In the genomic region with DNA sequence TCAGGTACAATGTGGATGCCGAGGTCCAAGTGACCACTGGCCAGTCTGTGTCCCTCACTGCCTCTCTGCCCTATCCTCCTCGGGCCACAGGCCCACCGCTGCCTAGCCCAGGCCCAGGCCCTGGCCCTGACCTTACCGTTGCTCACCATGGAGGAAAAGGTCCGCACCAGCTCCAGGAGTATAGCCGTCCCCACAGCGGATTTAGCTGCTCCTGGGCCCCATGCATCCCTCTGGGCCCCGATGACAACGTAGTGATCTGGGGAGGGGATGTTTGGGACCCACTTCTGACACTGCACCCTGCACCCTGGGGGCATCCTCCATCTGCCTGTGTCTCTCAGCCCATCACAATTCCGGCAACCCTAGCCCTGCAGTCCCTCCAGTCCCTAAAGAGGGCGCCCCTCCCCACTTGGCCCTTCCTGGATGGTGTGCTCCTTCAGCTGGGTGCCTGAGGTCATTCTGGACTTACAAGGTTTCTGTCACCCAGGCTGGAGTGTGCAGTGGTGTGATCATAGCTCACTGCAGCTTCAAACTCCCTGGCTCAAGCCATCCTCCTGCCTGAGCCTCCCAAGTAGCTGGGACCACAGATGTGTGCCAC, we compare ENCODE assay signal across 1 cellular context.
TF ChIP-seq lines count a peak whose summit lies in the region.

No MANE protein-coding gene starts in this region.

TF ChIP-seq in GM23338, 12 proteins besides CTCF, POLR2A, EP300 and RAD21 (continued from another document):
- TF ChIP-seq, protein P1, sequence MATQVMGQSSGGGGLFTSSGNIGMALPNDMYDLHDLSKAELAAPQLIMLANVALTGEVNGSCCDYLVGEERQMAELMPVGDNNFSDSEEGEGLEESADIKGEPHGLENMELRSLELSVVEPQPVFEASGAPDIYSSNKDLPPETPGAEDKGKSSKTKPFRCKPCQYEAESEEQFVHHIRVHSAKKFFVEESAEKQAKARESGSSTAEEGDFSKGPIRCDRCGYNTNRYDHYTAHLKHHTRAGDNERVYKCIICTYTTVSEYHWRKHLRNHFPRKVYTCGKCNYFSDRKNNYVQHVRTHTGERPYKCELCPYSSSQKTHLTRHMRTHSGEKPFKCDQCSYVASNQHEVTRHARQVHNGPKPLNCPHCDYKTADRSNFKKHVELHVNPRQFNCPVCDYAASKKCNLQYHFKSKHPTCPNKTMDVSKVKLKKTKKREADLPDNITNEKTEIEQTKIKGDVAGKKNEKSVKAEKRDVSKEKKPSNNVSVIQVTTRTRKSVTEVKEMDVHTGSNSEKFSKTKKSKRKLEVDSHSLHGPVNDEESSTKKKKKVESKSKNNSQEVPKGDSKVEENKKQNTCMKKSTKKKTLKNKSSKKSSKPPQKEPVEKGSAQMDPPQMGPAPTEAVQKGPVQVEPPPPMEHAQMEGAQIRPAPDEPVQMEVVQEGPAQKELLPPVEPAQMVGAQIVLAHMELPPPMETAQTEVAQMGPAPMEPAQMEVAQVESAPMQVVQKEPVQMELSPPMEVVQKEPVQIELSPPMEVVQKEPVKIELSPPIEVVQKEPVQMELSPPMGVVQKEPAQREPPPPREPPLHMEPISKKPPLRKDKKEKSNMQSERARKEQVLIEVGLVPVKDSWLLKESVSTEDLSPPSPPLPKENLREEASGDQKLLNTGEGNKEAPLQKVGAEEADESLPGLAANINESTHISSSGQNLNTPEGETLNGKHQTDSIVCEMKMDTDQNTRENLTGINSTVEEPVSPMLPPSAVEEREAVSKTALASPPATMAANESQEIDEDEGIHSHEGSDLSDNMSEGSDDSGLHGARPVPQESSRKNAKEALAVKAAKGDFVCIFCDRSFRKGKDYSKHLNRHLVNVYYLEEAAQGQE (IDR thresholded peaks at IDR 0.05; ENCODE audit: unreplicated experiment): no peak
- no peak for TF ChIP-seq JUNB (IDR thresholded peaks at IDR 0.05; ENCODE audit: unreplicated experiment)
- TF ChIP-seq, protein P2, sequence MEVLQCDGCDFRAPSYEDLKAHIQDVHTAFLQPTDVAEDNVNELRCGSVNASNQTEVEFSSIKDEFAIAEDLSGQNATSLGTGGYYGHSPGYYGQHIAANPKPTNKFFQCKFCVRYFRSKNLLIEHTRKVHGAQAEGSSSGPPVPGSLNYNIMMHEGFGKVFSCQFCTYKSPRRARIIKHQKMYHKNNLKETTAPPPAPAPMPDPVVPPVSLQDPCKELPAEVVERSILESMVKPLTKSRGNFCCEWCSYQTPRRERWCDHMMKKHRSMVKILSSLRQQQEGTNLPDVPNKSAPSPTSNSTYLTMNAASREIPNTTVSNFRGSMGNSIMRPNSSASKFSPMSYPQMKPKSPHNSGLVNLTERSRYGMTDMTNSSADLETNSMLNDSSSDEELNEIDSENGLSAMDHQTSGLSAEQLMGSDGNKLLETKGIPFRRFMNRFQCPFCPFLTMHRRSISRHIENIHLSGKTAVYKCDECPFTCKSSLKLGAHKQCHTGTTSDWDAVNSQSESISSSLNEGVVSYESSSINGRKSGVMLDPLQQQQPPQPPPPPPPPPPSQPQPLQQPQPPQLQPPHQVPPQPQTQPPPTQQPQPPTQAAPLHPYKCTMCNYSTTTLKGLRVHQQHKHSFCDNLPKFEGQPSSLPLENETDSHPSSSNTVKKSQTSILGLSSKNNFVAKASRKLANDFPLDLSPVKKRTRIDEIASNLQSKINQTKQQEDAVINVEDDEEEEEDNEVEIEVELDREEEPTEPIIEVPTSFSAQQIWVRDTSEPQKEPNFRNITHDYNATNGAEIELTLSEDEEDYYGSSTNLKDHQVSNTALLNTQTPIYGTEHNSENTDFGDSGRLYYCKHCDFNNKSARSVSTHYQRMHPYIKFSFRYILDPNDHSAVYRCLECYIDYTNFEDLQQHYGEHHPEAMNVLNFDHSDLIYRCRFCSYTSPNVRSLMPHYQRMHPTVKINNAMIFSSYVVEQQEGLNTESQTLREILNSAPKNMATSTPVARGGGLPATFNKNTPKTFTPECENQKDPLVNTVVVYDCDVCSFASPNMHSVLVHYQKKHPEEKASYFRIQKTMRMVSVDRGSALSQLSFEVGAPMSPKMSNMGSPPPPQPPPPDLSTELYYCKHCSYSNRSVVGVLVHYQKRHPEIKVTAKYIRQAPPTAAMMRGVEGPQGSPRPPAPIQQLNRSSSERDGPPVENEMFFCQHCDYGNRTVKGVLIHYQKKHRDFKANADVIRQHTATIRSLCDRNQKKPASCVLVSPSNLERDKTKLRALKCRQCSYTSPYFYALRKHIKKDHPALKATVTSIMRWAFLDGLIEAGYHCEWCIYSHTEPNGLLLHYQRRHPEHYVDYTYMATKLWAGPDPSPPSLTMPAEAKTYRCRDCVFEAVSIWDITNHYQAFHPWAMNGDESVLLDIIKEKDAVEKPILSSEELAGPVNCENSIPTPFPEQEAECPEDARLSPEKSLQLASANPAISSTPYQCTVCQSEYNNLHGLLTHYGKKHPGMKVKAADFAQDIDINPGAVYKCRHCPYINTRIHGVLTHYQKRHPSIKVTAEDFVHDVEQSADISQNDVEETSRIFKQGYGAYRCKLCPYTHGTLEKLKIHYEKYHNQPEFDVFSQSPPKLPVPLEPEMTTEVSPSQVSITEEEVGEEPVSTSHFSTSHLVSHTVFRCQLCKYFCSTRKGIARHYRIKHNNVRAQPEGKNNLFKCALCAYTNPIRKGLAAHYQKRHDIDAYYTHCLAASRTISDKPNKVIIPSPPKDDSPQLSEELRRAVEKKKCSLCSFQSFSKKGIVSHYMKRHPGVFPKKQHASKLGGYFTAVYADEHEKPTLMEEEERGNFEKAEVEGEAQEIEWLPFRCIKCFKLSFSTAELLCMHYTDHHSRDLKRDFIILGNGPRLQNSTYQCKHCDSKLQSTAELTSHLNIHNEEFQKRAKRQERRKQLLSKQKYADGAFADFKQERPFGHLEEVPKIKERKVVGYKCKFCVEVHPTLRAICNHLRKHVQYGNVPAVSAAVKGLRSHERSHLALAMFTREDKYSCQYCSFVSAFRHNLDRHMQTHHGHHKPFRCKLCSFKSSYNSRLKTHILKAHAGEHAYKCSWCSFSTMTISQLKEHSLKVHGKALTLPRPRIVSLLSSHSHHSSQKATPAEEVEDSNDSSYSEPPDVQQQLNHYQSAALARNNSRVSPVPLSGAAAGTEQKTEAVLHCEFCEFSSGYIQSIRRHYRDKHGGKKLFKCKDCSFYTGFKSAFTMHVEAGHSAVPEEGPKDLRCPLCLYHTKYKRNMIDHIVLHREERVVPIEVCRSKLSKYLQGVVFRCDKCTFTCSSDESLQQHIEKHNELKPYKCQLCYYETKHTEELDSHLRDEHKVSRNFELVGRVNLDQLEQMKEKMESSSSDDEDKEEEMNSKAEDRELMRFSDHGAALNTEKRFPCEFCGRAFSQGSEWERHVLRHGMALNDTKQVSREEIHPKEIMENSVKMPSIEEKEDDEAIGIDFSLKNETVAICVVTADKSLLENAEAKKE (CRISPR knock-in tag; IDR thresholded peaks at IDR 0.05): no peak
TF ChIP-seq in GM23338: peak in this region for 0.
